15 cellular contexts compared by ENCODE assay signal in genomic region chr5:158470764-158471163, GRCh38.
A peak's percentile ranks its signal among the peaks of the same experiment; 100 is the strongest.
DNase-seq lines count a peak whose midpoint lies in the region; ATAC-seq, FAIRE-seq and TF ChIP-seq lines count a peak whose summit lies in the region.
"Had no signal": no experiment of that assay in that cellular context is flagged by ENCODE, and none has a peak within 500 bp of the region (broad histone marks: within the 10 kb centered on the region; RNA-seq: fewer than 3 reads in every experiment).

No MANE protein-coding gene starts in this region.

- POLR2A ChIA-PET in RWPE1 (lab: Yijun Ruan, JAX; ENCODE audit: low non-redundant PET) = no interaction called here

- peak; percentile 9 for FAIRE-seq in astrocyte (lab: Jason Lieb, UNC)
- FAIRE-seq: H1 had no signal

- H3K4me1 Mint-ChIP-seq in astrocyte (ENCODE audit: low read depth, unreplicated experiment) = no peaks in the 10 kb centered on the region
- H3K4me1 Mint-ChIP-seq in progenitor cell of endocrine pancreas (ENCODE audit: low read depth) = peaks cover 14% of the 10 kb centered on the region

- H4K20me1 ChIP-seq in astrocyte (ENCODE audit: insufficient read depth, low read length) = no peaks in the 10 kb centered on the region

- no peaks in the 10 kb centered on the region for H3K36me3 ChIP-seq in astrocyte (ENCODE audit: insufficient read depth, low read length)
- H3K36me3 ChIP-seq: BE2C had no signal

- no peaks in the 10 kb centered on the region for H3K79me2 ChIP-seq in astrocyte (ENCODE audit: insufficient read depth, low read length)

- no peaks in the 10 kb centered on the region for H3K9me3 ChIP-seq in astrocyte (ENCODE audit: insufficient read depth, low read depth, low read length)
- H3K9me3 ChIP-seq: BE2C had no signal

- no peak for TF ChIP-seq CTCF in 22Rv1 (IDR thresholded peaks at IDR 0.05)
- TF ChIP-seq CTCF in astrocyte (IDR thresholded peaks at IDR 0.05; ENCODE audit: insufficient read depth, low read depth, low read length) = no peak
- no peak for TF ChIP-seq CTCF in progenitor cell of endocrine pancreas (IDR thresholded peaks at IDR 0.05; ENCODE audit: unreplicated experiment)
- TF ChIP-seq CTCF in RWPE1 (conservative IDR thresholded peaks at IDR 0.05; ENCODE audit: low read depth) = no peak

- no peak overlapping the region for H3K4me2 ChIP-seq in astrocyte (ENCODE audit: low read length)

- no peak overlapping the region for H3K4me3 ChIP-seq in astrocyte (ENCODE audit: insufficient read depth, low read depth, low read length)

- CTCF ChIA-PET in RWPE1 (lab: Yijun Ruan, JAX) = interaction anchor here (0.5 to 1.0 kb wide), 2 partner anchors 9 to 145 kb away, joined by 3 read pairs; no protein-coding TSS in a partner anchor

- peak; percentile 52 for ATAC-seq in left lobe of liver

- H3K27ac ChIP-seq in 22Rv1 (peak overlapping the region; percentile 89), astrocyte (ENCODE audit: low read depth, low read length) (no peak overlapping the region), RWPE1 (no peak overlapping the region)

- H3K27ac Mint-ChIP-seq in astrocyte (ENCODE audit: unreplicated experiment) (no peak overlapping the region), progenitor cell of endocrine pancreas (peak overlapping the region; percentile 80)
- H3K27ac Mint-ChIP-seq: CD4-positive, alpha-beta T cell; H9 had no signal

- H3K4me3 Mint-ChIP-seq in astrocyte (ENCODE audit: unreplicated experiment) (no peak overlapping the region), progenitor cell of endocrine pancreas (ENCODE audit: low read depth) (no peak overlapping the region)
- H3K4me3 Mint-ChIP-seq: CD4-positive, alpha-beta T cell; H9 had no signal

- DNase-seq in astrocyte (ENCODE audit: low read depth) = no peak
- DNase-seq in left lobe of liver (ENCODE audit: low spot score) = no peak
- no peak for DNase-seq in progenitor cell of endocrine pancreas (ENCODE audit: low spot score, unreplicated experiment)
- DNase-seq in AG20443 (ENCODE audit: low spot score) = no peak
- no peak for DNase-seq in NCI-H1092 treated with DMSO at 0.1 percent for 48 hours (lab: John Stamatoyannopoulos, UW)
- DNase-seq in RWPE1 (ENCODE audit: low spot score) = no peak
- DNase-seq: BE2C; C1 segment of cervical spinal cord; CD4-positive, alpha-beta T cell; DMS153; DMS79; GDM1; H9 had no signal

- no peak overlapping the region for H3K9ac ChIP-seq in astrocyte (ENCODE audit: low read length)

- no peaks in the 10 kb centered on the region for H3K4me1 ChIP-seq in astrocyte (ENCODE audit: insufficient read depth, low read length)

- H3K27me3 Mint-ChIP-seq in astrocyte (ENCODE audit: low read depth, unreplicated experiment) (peaks cover 5% of the 10 kb centered on the region), progenitor cell of endocrine pancreas (peaks cover 25% of the 10 kb centered on the region)
- H3K27me3 Mint-ChIP-seq: CD4-positive, alpha-beta T cell had no signal

- peaks cover 1% of the 10 kb centered on the region for H3K36me3 Mint-ChIP-seq in astrocyte (ENCODE audit: low read depth, unreplicated experiment)
- no peaks in the 10 kb centered on the region for H3K36me3 Mint-ChIP-seq in progenitor cell of endocrine pancreas (ENCODE audit: insufficient read depth)

- no peak overlapping the region for H2AFZ ChIP-seq in astrocyte (ENCODE audit: low read depth, low read length)

- peaks cover 2% of the 10 kb centered on the region for H3K9me3 Mint-ChIP-seq in astrocyte (ENCODE audit: unreplicated experiment)
- no peaks in the 10 kb centered on the region for H3K9me3 Mint-ChIP-seq in progenitor cell of endocrine pancreas (ENCODE audit: low read depth)
- H3K9me3 Mint-ChIP-seq: CD4-positive, alpha-beta T cell had no signal

- no peaks in the 10 kb centered on the region for H3K27me3 ChIP-seq in astrocyte (ENCODE audit: insufficient read depth, low read length)
- H3K27me3 ChIP-seq: BE2C had no signal
